ENCODE assay signal across 8 cellular contexts in genomic region chr2:64018715-64019082, GRCh38. TPM values are rescaled to one million over a fixed set of nuclear protein-coding genes. Genes with fewer than 3 reads are reported as not detected.
A peak's percentile ranks its signal among the peaks of the same experiment; 100 is the strongest.
DNase-seq lines count a peak whose midpoint lies in the region; ATAC-seq lines count a peak whose summit lies in the region.

No MANE protein-coding gene starts in this region.

- peak overlapping the region; percentile 98 to 100 (median 99) for H3K4me3 Mint-ChIP-seq in CD4-positive, CD25-positive, alpha-beta regulatory T cell
- H3K4me3 Mint-ChIP-seq in effector memory CD8-positive, alpha-beta T cell, result peak overlapping the region; percentile 99

- DNase-seq in CD4-positive, CD25-positive, alpha-beta regulatory T cell, result peak in 1 of 3 donors; percentile 60
- DNase-seq in SW480 (ENCODE audit: low spot score) (peak; percentile 63), mesenteric fat pad (ENCODE audit: low spot score) (peak; percentile 90)
- DNase-seq in effector memory CD8-positive, alpha-beta T cell, result peak in 1 of 3 experiments; percentile 10

- peak; percentile 52 to 61 for ATAC-seq in CD4-positive, CD25-positive, alpha-beta regulatory T cell (ENCODE audit: low read depth in 2 of 2)
- ATAC-seq in GM19043 (IDR thresholded peaks at IDR 0.05; ENCODE audit: low read depth, unreplicated experiment), result peak; percentile 45
- ATAC-seq in HG03342 (IDR thresholded peaks at IDR 0.05; ENCODE audit: unreplicated experiment), result peak; percentile 49
- ATAC-seq in effector memory CD8-positive, alpha-beta T cell (replicated peaks), result peak; percentile 59
- ATAC-seq in HG03135 (IDR thresholded peaks at IDR 0.05; ENCODE audit: unreplicated experiment), result no peak

- H3K9me3 Mint-ChIP-seq in CD4-positive, CD25-positive, alpha-beta regulatory T cell, result no peaks in the 10 kb centered on the region
- H3K9me3 Mint-ChIP-seq in effector memory CD8-positive, alpha-beta T cell, result no peaks in the 10 kb centered on the region

- peak overlapping the region; percentile 60 for H3K27ac ChIP-seq in CD4-positive, CD25-positive, alpha-beta regulatory T cell (ENCODE audit: insufficient read depth, low read length, poor library complexity, severe bottlenecking)
- peak overlapping the region; percentile 93 for H3K27ac ChIP-seq in temporal lobe (ENCODE audit: low read depth, low read length)

- H3K4me3 ChIP-seq in CD4-positive, CD25-positive, alpha-beta regulatory T cell (ENCODE audit: low read depth, low read length), result peak overlapping the region; percentile 97

- peaks cover 34% of the 10 kb centered on the region for H3K4me1 ChIP-seq in CD4-positive, CD25-positive, alpha-beta regulatory T cell (ENCODE audit: control insufficient read depth, insufficient read depth, low read length, poor library complexity, severe bottlenecking)

- H3K27me3 Mint-ChIP-seq in CD4-positive, CD25-positive, alpha-beta regulatory T cell, result no peaks in the 10 kb centered on the region
- H3K27me3 Mint-ChIP-seq in effector memory CD8-positive, alpha-beta T cell, result no peaks in the 10 kb centered on the region

- peaks cover 36 to 56% (median 46%) of the 10 kb centered on the region in 4 donors for H3K4me1 Mint-ChIP-seq in CD4-positive, CD25-positive, alpha-beta regulatory T cell
- H3K4me1 Mint-ChIP-seq in effector memory CD8-positive, alpha-beta T cell (ENCODE audit: low read depth in 2 of 2), result peaks cover 23 to 38% of the 10 kb centered on the region in 2 donors

- H3K36me3 Mint-ChIP-seq in CD4-positive, CD25-positive, alpha-beta regulatory T cell, result peaks cover 3% of the 10 kb centered on the region
- H3K36me3 Mint-ChIP-seq in effector memory CD8-positive, alpha-beta T cell (ENCODE audit: insufficient read depth), result peaks cover 15% of the 10 kb centered on the region

- no peaks in the 10 kb centered on the region for H3K27me3 ChIP-seq in CD4-positive, CD25-positive, alpha-beta regulatory T cell (ENCODE audit: control insufficient read depth, insufficient read depth, low read length)

- no peaks in the 10 kb centered on the region for H3K36me3 ChIP-seq in CD4-positive, CD25-positive, alpha-beta regulatory T cell (ENCODE audit: control insufficient read depth, insufficient read depth, low read length)

- no peaks in the 10 kb centered on the region for H3K9me3 ChIP-seq in CD4-positive, CD25-positive, alpha-beta regulatory T cell (ENCODE audit: control insufficient read depth in 2 of 2, low read length in 2 of 2)

- H3K27ac Mint-ChIP-seq in CD4-positive, CD25-positive, alpha-beta regulatory T cell, result peak overlapping the region; percentile 96 to 99 (median 98)
- H3K27ac Mint-ChIP-seq in effector memory CD8-positive, alpha-beta T cell, result peak overlapping the region; percentile 95

RNA-seq across cellular contexts. Expression of gene VPS54, which starts 0.5 kb away (rescaled TPM):
- 20.7 TPM for total RNA-seq in CD4-positive, CD25-positive, alpha-beta regulatory T cell
- polyA plus RNA-seq in CD4-positive, CD25-positive, alpha-beta regulatory T cell, result 10 to 100 TPM in 3 of 4 donors, 1 to 10 TPM in 1; 6.4 to 13.6 (median 11.3) TPM
- total RNA-seq in mesenteric fat pad, result 22.2 TPM
- total RNA-seq in temporal lobe, result 24.1 TPM
